ENCODE assay signal across 18 cellular contexts in genomic region chr20:36872857-36873256, GRCh38. TPM values are rescaled to one million over a fixed set of nuclear protein-coding genes. Genes with fewer than 3 reads are reported as not detected.
DNase-seq lines count a peak whose midpoint lies in the region; TF ChIP-seq lines count a peak whose summit lies in the region.
"Had no signal": no experiment of that assay in that cellular context is flagged by ENCODE, and none has a peak within 500 bp of the region (broad histone marks: within the 10 kb centered on the region; RNA-seq: fewer than 3 reads in every experiment).

No MANE protein-coding gene starts in this region.

- H3K27me3 ChIP-seq in BE2C = no peaks in the 10 kb centered on the region
- H3K27me3 ChIP-seq: heart left ventricle, upper lobe of right lung had no signal

- DNase-seq in BE2C (peak; percentile 87), DMS79 (lab: John Stamatoyannopoulos, UW) (peak; percentile 32), NCI-H345 treated with DMSO at 0.1 percent for 48 hours (lab: John Stamatoyannopoulos, UW; ENCODE audit: unreplicated experiment) (peak; percentile 62), kidney tubule cell (ENCODE audit: low spot score) (peak; percentile 48), T-helper 1 cell (no peak), DMS114 treated with DMSO at 0.1 percent for 48 hours (lab: John Stamatoyannopoulos, UW; ENCODE audit: unreplicated experiment) (no peak)
- DNase-seq in activated CD4-positive, alpha-beta memory T cell treated with anti-CD3 and anti-CD28 coated beads for 36 hours = no peak
- DNase-seq in stimulated activated CD4-positive, alpha-beta T cell treated with anti-CD3 and anti-CD28 coated beads, Interleukin-15, amount 100 ng/mL, for 24 hours = no peak
- DNase-seq: activated CD8-positive, alpha-beta memory T cell treated with anti-CD3 and anti-CD28 coated beads, Interleukin-2, amount 10 ng/mL, durations not matched to agents 7 days and 5 days; CD8-positive, alpha-beta T cell; HCEC 1CT; Kasumi-1; NCI-H1694; NCI-H446 treated with DMSO at 0.1 percent for 48 hours; stimulated activated CD4-positive, alpha-beta T cell treated with anti-CD3 and anti-CD28 coated beads, Interleukin-4, amount 100 ng/mL, for 4 hours; SW 1271; upper lobe of right lung had no signal

- intact Hi-C loops in activated CD4-positive, alpha-beta memory T cell treated with anti-CD3 and anti-CD28 coated beads for 36 hours (cut with micrococcal nuclease) = no loop called here

- peaks cover 3% of the 10 kb centered on the region for H3K4me1 Mint-ChIP-seq in activated CD4-positive, alpha-beta memory T cell treated with anti-CD3 and anti-CD28 coated beads for 36 hours (ENCODE audit: low read depth)

- H3K27ac Mint-ChIP-seq in activated CD4-positive, alpha-beta memory T cell treated with anti-CD3 and anti-CD28 coated beads for 36 hours = no peak overlapping the region
- H3K27ac Mint-ChIP-seq: activated CD8-positive, alpha-beta memory T cell treated with anti-CD3 and anti-CD28 coated beads, Interleukin-2, amount 10 ng/mL, durations not matched to agents 7 days and 5 days; CD8-positive, alpha-beta T cell had no signal

- no peaks in the 10 kb centered on the region for H3K27me3 Mint-ChIP-seq in activated CD4-positive, alpha-beta memory T cell treated with anti-CD3 and anti-CD28 coated beads for 36 hours
- H3K27me3 Mint-ChIP-seq: activated CD8-positive, alpha-beta memory T cell treated with anti-CD3 and anti-CD28 coated beads, Interleukin-2, amount 10 ng/mL, durations not matched to agents 7 days and 5 days had no signal

- POLR2A ChIA-PET in activated CD4-positive, alpha-beta memory T cell treated with anti-CD3 and anti-CD28 coated beads for 36 hours (lab: Charles Lee) = interaction anchor here (0.6 kb wide), 1 partner anchor 26 kb away, joined by 4 read pairs; no protein-coding TSS in a partner anchor

- no peak for TF ChIP-seq CTCF in BE2C (IDR thresholded peaks at IDR 0.05; ENCODE audit: low read depth, low read length)

- CTCF ChIA-PET in activated CD4-positive, alpha-beta memory T cell treated with anti-CD3 and anti-CD28 coated beads for 36 hours (lab: Charles Lee) = interaction anchor here (1.3 to 1.8 kb wide), 2 partner anchors 14 to 65 kb away, joined by 3 to 5 read pairs; no protein-coding TSS in a partner anchor

- H3K4me1 ChIP-seq in BE2C = peaks cover 8% of the 10 kb centered on the region
- H3K4me1 ChIP-seq: upper lobe of right lung had no signal

- no peaks in the 10 kb centered on the region for H3K36me3 ChIP-seq in BE2C
- H3K36me3 ChIP-seq: heart left ventricle, upper lobe of right lung had no signal

- no peaks in the 10 kb centered on the region for H3K36me3 Mint-ChIP-seq in activated CD4-positive, alpha-beta memory T cell treated with anti-CD3 and anti-CD28 coated beads for 36 hours
- H3K36me3 Mint-ChIP-seq: activated CD8-positive, alpha-beta memory T cell treated with anti-CD3 and anti-CD28 coated beads, Interleukin-2, amount 10 ng/mL, durations not matched to agents 7 days and 5 days; CD8-positive, alpha-beta T cell had no signal

- H3K4me3 Mint-ChIP-seq in activated CD4-positive, alpha-beta memory T cell treated with anti-CD3 and anti-CD28 coated beads for 36 hours = no peak overlapping the region
- H3K4me3 Mint-ChIP-seq: activated CD8-positive, alpha-beta memory T cell treated with anti-CD3 and anti-CD28 coated beads, Interleukin-2, amount 10 ng/mL, durations not matched to agents 7 days and 5 days; CD8-positive, alpha-beta T cell had no signal

- H3K9me3 ChIP-seq in BE2C = no peaks in the 10 kb centered on the region
- H3K9me3 ChIP-seq: heart left ventricle, upper lobe of right lung had no signal

- no peaks in the 10 kb centered on the region for H3K9me3 Mint-ChIP-seq in activated CD4-positive, alpha-beta memory T cell treated with anti-CD3 and anti-CD28 coated beads for 36 hours
- H3K9me3 Mint-ChIP-seq: CD8-positive, alpha-beta T cell had no signal

- H3K4me3 ChIP-seq in BE2C (ENCODE audit: low read depth, low read length) = no peak overlapping the region
- H3K4me3 ChIP-seq: heart left ventricle, upper lobe of right lung had no signal

RNA-seq across cellular contexts. Expression of gene TLDC2, which starts 3.1 kb away (rescaled TPM):
- not detected for polyA plus RNA-seq in BE2C (2012; ENCODE audit: insufficient read depth, insufficient read length, low read depth)
- not detected for total RNA-seq in activated CD4-positive, alpha-beta memory T cell treated with anti-CD3 and anti-CD28 coated beads for 36 hours
- total RNA-seq: activated CD8-positive, alpha-beta memory T cell treated with anti-CD3 and anti-CD28 coated beads, Interleukin-2, amount 10 ng/mL, durations not matched to agents 7 days and 5 days; CD8-positive, alpha-beta T cell; heart left ventricle had no signal

Comparison
In these comparisons a context has a peak if more than half of its experiments do, and no peak if none do; other contexts are left out.
1. DNase-seq: peak in BE2C (single experiment), DMS79 (single experiment), NCI-H345 treated with DMSO at 0.1 percent for 48 hours (single experiment) and kidney tubule cell (single experiment); none in activated CD4-positive, alpha-beta memory T cell treated with anti-CD3 and anti-CD28 coated beads for 36 hours (single experiment), stimulated activated CD4-positive, alpha-beta T cell treated with anti-CD3 and anti-CD28 coated beads, Interleukin-15, amount 100 ng/mL, for 24 hours (single experiment), T-helper 1 cell (0 of 5) and DMS114 treated with DMSO at 0.1 percent for 48 hours (single experiment).